In genomic region chr7:128791968-128792319, GRCh38 we compare ENCODE assay signal across 8 cellular contexts. TPM values are rescaled to one million over a fixed set of nuclear protein-coding genes. Genes with fewer than 3 reads are reported as not detected.
DNase-seq lines count a peak whose midpoint lies in the region; ATAC-seq, FAIRE-seq and TF ChIP-seq lines count a peak whose summit lies in the region.

Gene CCDC136 (plus strand): TSS chr7:128791968. CDS start chr7:128792412, 444 bp downstream.

- H3K27ac ChIP-seq in ACC112 (ENCODE audit: low read depth, low read length), result no peak within 1 kb of the TSS
- peak within 1 kb of the TSS; percentile 65 for H3K27ac ChIP-seq in K562 (ENCODE audit: extremely low read depth, low read depth, low read length)

- no peak for TF ChIP-seq POLR2A in K562 (conservative IDR thresholded peaks at IDR 0.05)
- no peak for TF ChIP-seq POLR2A in lower leg skin (IDR thresholded peaks at IDR 0.05)

- H3K4me1 Mint-ChIP-seq in HFFc6 (ENCODE audit: low read depth) (peaks cover 30% of the 10 kb centered on the region), type B pancreatic cell (ENCODE audit: unreplicated experiment) (peaks cover 7% of the 10 kb centered on the region)

- 30% methylated on average over 8 of the region's 9 CpGs for WGBS in K562 (ENCODE audit: insufficient coverage, low coverage, missing lambda C conversion rate)
- WGBS in lower leg skin, 2 donors, result 15 to 22% methylated on average over 9 of the region's 9 CpGs

- peak within 1 kb of the TSS; percentile 78 to 97 for H3K9ac ChIP-seq in K562 (ENCODE audit: insufficient read depth in 1 of 2, low read depth in 2 of 2, low read length in 2 of 2)

- H3K79me2 ChIP-seq in ACC112 (ENCODE audit: control insufficient read depth, insufficient read depth, low read length, unreplicated experiment), result no peaks in the 10 kb centered on the region
- H3K79me2 ChIP-seq in K562 (ENCODE audit: control insufficient read depth, insufficient read depth, low read length), result peaks cover 9% of the 10 kb centered on the region; the same call in 2 of the 3 replicates

- no peaks in the 10 kb centered on the region for H3K9me1 ChIP-seq in K562 (ENCODE audit: control insufficient read depth, insufficient read depth, low read length)

- H3K27me3 ChIP-seq in ACC112 (ENCODE audit: insufficient read depth, low read length), result peaks cover 11% of the 10 kb centered on the region; the same call in 1 of the 2 replicates
- no peaks in the 10 kb centered on the region for H3K27me3 ChIP-seq in K562 (ENCODE audit: control insufficient read depth in 2 of 2, insufficient read depth in 2 of 2, low read length in 2 of 2)

- no peak for TF ChIP-seq EP300 in K562 (IDR thresholded peaks at IDR 0.05; ENCODE audit: low read length)

- TF ChIP-seq RAD21 in K562 (CRISPR knock-in tag; conservative IDR thresholded peaks at IDR 0.05 in 1 of 2, IDR thresholded peaks at IDR 0.05 in 1 of 2), result no peak

- TF ChIP-seq CTCF in HFFc6 (IDR thresholded peaks at IDR 0.05) (no peak), K562 (IDR thresholded peaks at IDR 0.05 in 2 of 3, conservative IDR thresholded peaks at IDR 0.05 in 1 of 3; ENCODE audit: insufficient read depth in 2 of 3, low read depth in 1 of 3, low read length in 3 of 3) (no peak), lower leg skin (IDR thresholded peaks at IDR 0.05) (no peak), type B pancreatic cell (conservative IDR thresholded peaks at IDR 0.05) (no peak)

- H3K4me3 ChIP-seq in ACC112 (ENCODE audit: low read depth, low read length), result peak within 1 kb of the TSS; percentile 90
- peak within 1 kb of the TSS; percentile 69 for H3K4me3 ChIP-seq in K562
- H3K4me3 ChIP-seq in lower leg skin (ENCODE audit: low read depth, poor library complexity, severe bottlenecking), result peak within 1 kb of the TSS; percentile 71

- H3K4me1 ChIP-seq in ACC112 (ENCODE audit: control insufficient read depth, insufficient read depth, low read length, unreplicated experiment) (no peaks in the 10 kb centered on the region), K562 (replicated peaks in 1 of 2; ENCODE audit: control insufficient read depth in 2 of 2, insufficient read depth in 2 of 2, low read length in 2 of 2) (peaks cover 18 to 46% of the 10 kb centered on the region in 2 experiments)

- no peaks in the 10 kb centered on the region for H3K9me3 Mint-ChIP-seq in HFFc6
- H3K9me3 Mint-ChIP-seq in type B pancreatic cell, result peaks cover under 1% of the 10 kb centered on the region

- DNase-seq in HFFc6 (no peak), K562 (ENCODE audit: extremely low read depth in 1 of 4, low spot score in 3 of 4) (peak in 1 of 4 experiments; percentile 41), lower leg skin (ENCODE audit: low spot score in 2 of 2) (peak in 1 of 2 donors; percentile 70), type B pancreatic cell (ENCODE audit: extremely low spot score, unreplicated experiment) (no peak), NCI-H1105 treated with DMSO at 0.1 percent for 48 hours (lab: John Stamatoyannopoulos, UW) (no peak), NCI-H187 (lab: John Stamatoyannopoulos, UW) (no peak), SHP77 treated with DMSO at 0.1 percent for 48 hours (lab: John Stamatoyannopoulos, UW) (no peak)

- in situ Hi-C loops in K562 (cut with MboI), result no loop called here

- H3K36me3 Mint-ChIP-seq in HFFc6 (ENCODE audit: low read depth) (peaks cover 13% of the 10 kb centered on the region), type B pancreatic cell (peaks cover 14% of the 10 kb centered on the region)

- POLR2A ChIA-PET in K562 (lab: Yijun Ruan, JAX), result interaction anchor here (0.7 to 2.1 kb wide), 10 partner anchors 10 to 232 kb away, joined by 3 to 7 read pairs (median 5); no protein-coding TSS in a partner anchor

- no TSS peak for BruUV-seq in K562 (replicated peaks; lab: Mats Ljungman, UMichigan)

- peaks cover 9% of the 10 kb centered on the region for H3K27me3 Mint-ChIP-seq in HFFc6 (ENCODE audit: insufficient read depth)
- peaks cover 21% of the 10 kb centered on the region for H3K27me3 Mint-ChIP-seq in type B pancreatic cell

- intact Hi-C loops in K562 (cut with micrococcal nuclease), result loop anchor here (2.0 to 5.0 kb wide), 2 partner anchors 41 to 90 kb away; no protein-coding TSS in a partner anchor
- intact Hi-C loops in lower leg skin (cut with DNase I; ENCODE audit: low total_unique reads), result no loop called here

- no peaks in the 10 kb centered on the region for H4K20me1 ChIP-seq in K562 (replicated peaks; ENCODE audit: control insufficient read depth, insufficient read depth, low read length)

- CTCF ChIA-PET in K562 (lab: Yijun Ruan, JAX; ENCODE audit: low intra/inter-chr PET ratio), result no interaction called here

- peak within 1 kb of the TSS; percentile 77 for H2AFZ ChIP-seq in ACC112 (ENCODE audit: low read length, unreplicated experiment)
- peak within 1 kb of the TSS; percentile 95 for H2AFZ ChIP-seq in K562 (ENCODE audit: low read depth, low read length)

- H3K4me2 ChIP-seq in K562 (ENCODE audit: insufficient read depth, low read length), result peak within 1 kb of the TSS; percentile 87

- ATAC-seq in K562, result peak; percentile 7

- H3K9me3 ChIP-seq in K562 (replicated peaks; ENCODE audit: control insufficient read depth, insufficient read depth, low read depth, low read length), result no peaks in the 10 kb centered on the region

- H3K4me3 Mint-ChIP-seq in HFFc6 (peak within 1 kb of the TSS; percentile 85), type B pancreatic cell (peak within 1 kb of the TSS; percentile 89)

- no peak within 1 kb of the TSS for H3K27ac Mint-ChIP-seq in HFFc6
- no peak within 1 kb of the TSS for H3K27ac Mint-ChIP-seq in type B pancreatic cell

- H3K36me3 ChIP-seq in ACC112 (ENCODE audit: insufficient read depth, low read length), result no peaks in the 10 kb centered on the region
- H3K36me3 ChIP-seq in K562 (ENCODE audit: control insufficient read depth, insufficient read depth, low read length), result peaks cover 17% of the 10 kb centered on the region; the same call in 2 of the 3 replicates

- FAIRE-seq in K562 (lab: Jason Lieb, UNC), result no peak

TF ChIP-seq in K562, 482 proteins besides CTCF, POLR2A, EP300 and RAD21:
- 0 out of 2 replicates have a peak, but pooled peaks have one; percentile 0 for TF ChIP-seq ZBTB7A (IDR thresholded peaks at IDR 0.05; ENCODE audit: borderline replicate concordance, control insufficient read depth, low read depth, low read length)
- peak; percentile 1 for TF ChIP-seq HNRNPK (IDR thresholded peaks at IDR 0.05; ENCODE audit: low read depth, low read length, poor library complexity, severe bottlenecking)
- no peak for TF ChIP-seq ZNF79 (CRISPR knock-in tag; IDR thresholded peaks at IDR 0.05; ENCODE audit: low read depth)
- no peak for TF ChIP-seq SMAD4 (CRISPR knock-in tag; conservative IDR thresholded peaks at IDR 0.05)
- TF ChIP-seq NCOA4 (IDR thresholded peaks at IDR 0.05; ENCODE audit: partially characterized antibody), result no peak
- TF ChIP-seq CREB1 (IDR thresholded peaks at IDR 0.05), result no peak
- TF ChIP-seq CREB1 (CRISPR knock-in tag; IDR thresholded peaks at IDR 0.05), result 0 out of 2 replicates have a peak, but pooled peaks have one; percentile 6
- no peak for TF ChIP-seq PPARD (CRISPR knock-in tag; IDR thresholded peaks at IDR 0.05)
- no peak for TF ChIP-seq GATAD2A (IDR thresholded peaks at IDR 0.05)
- TF ChIP-seq RBM39 (optimal IDR thresholded peaks at IDR 0.05; ENCODE audit: low read depth, low read length), result peak; percentile 31

RNA-seq across cellular contexts. Expression of gene CCDC136, which starts in this region (rescaled TPM):
- 10 to 100 TPM in 4 of 6 experiments, 1 to 10 TPM in 2; 7.4 to 16.5 (median 13.7) TPM for total RNA-seq in HFFc6 (2021; fragmentation: NEBNext Ultra II Directional; extraction: Animal tissue kit (Norgen Biotek cat#: 25700))
- total RNA-seq in K562 (2011; cell fraction: chromatin; rRNA removed; ENCODE audit: low replicate concordance), result 153 and 165 TPM in 2 replicates
- total RNA-seq in K562 (2011; cell fraction: nucleolus; rRNA removed), result 88.4 and 89.7 TPM in 2 replicates
- 120 and 159 TPM in 2 replicates for total RNA-seq in K562 (2011; cell fraction: nucleoplasm; rRNA removed)
- total RNA-seq in K562 (2014; rRNA removed) (17.0 and 23.5 TPM in 2 replicates), K562 (2014; rRNA removed; fragmentation: Illumina TruSeq; extraction: Trizol) (15.3 and 18.8 TPM in 2 replicates), K562 (2015; rRNA removed; fragmentation: Illumina TruSeq; extraction: Trizol) (27.6 and 28.7 TPM in 2 replicates), K562 (2021) (23.7 and 26.5 TPM in 2 replicates), lower leg skin (1 to 10 TPM in 3 of 4 donors, not detected in 1; 1.4 to 2.3 (median 1.8) TPM), type B pancreatic cell (ENCODE audit: low replicate concordance) (4.2 and 44.2 TPM in 2 replicates)
- polyA plus RNA-seq in K562 (2011; rRNA removed) (40.2 and 45.0 TPM in 2 replicates), K562 (2014; fragmentation: Illumina TruSeq; extraction: Trizol) (23.5 and 26.9 TPM in 2 replicates), K562 (2014; fragmentation: Nextera tagmentation; extraction: Ambion mirVana) (1 to 10 TPM; 2.4 TPM), K562 (2014; rRNA removed) (34.8 and 40.8 TPM in 2 replicates)
- 12.2 and 20.3 TPM in 2 replicates for polyA plus RNA-seq in K562 (2011; cell fraction: cytosol; rRNA removed)
- polyA plus RNA-seq in K562 (2011; cell fraction: nucleus; rRNA removed), result 165 and 172 TPM in 2 replicates
- 30.6 and 53.3 TPM in 2 replicates for polyA plus RNA-seq in K562 (2012)
- 31.9 and 36.9 TPM in 2 replicates for polyA minus RNA-seq in K562 (2011; rRNA and poly(A)+ RNA removed)
- 9.3 and 17.3 TPM in 2 replicates for polyA minus RNA-seq in K562 (2011; cell fraction: cytosol; rRNA and poly(A)+ RNA removed)
- polyA minus RNA-seq in K562 (2011; cell fraction: nucleus; rRNA and poly(A)+ RNA removed), result 47.4 and 54.8 TPM in 2 replicates
